8 cellular contexts compared by ENCODE assay signal in genomic region chr6:35688605-35689322, GRCh38. TPM values are rescaled to one million over a fixed set of nuclear protein-coding genes. Genes with fewer than 3 reads are reported as not detected.
DNase-seq lines count a peak whose midpoint lies in the region; ATAC-seq and TF ChIP-seq lines count a peak whose summit lies in the region.

Gene FKBP5 (minus strand): TSS chr6:35688915. CDS start chr6:35642824, 46,091 bp downstream.

- H3K36me3 ChIP-seq in naive thymus-derived CD4-positive, alpha-beta T cell (ENCODE audit: control insufficient read depth in 2 of 3, insufficient read depth in 3 of 3, low read length in 3 of 3), result peaks cover 0 to 8% (median 0%) of the 10 kb centered on the region in 3 experiments

- H3K4me1 Mint-ChIP-seq in activated T-helper 1 cell treated with anti-CD3 and anti-CD28 coated beads, Interleukin-12 subunit alpha, Interleukin-12 subunit beta, Interleukin-2, Interleukin-4 antibody, amounts not matched to agents 30 ng/mL and 10 ng/mL and 1 ng/mL, durations not matched to agents 14 hours and 24 hours and 36 hours (ENCODE audit: low read depth), result peaks cover 24% of the 10 kb centered on the region
- peaks cover 6 to 18% (median 15%) of the 10 kb centered on the region in 7 donors for H3K4me1 Mint-ChIP-seq in naive thymus-derived CD4-positive, alpha-beta T cell
- peaks cover 6 to 15% of the 10 kb centered on the region in 2 donors for H3K4me1 Mint-ChIP-seq in stimulated activated naive B cell treated with anti-CD40 and anti-IgM and Interleukin-4, amounts not matched to agents 10 μg/mL and 1 μg/mL and 100 μg/mL, for 72 hours

- peak within 1 kb of the TSS; percentile 99 for H3K4me3 ChIP-seq in naive thymus-derived CD4-positive, alpha-beta T cell (ENCODE audit: low read length)

- peak within 1 kb of the TSS; percentile 97 for H3K4me3 Mint-ChIP-seq in activated T-helper 1 cell treated with anti-CD3 and anti-CD28 coated beads, Interleukin-12 subunit alpha, Interleukin-12 subunit beta, Interleukin-2, Interleukin-4 antibody, amounts not matched to agents 30 ng/mL and 10 ng/mL and 1 ng/mL, durations not matched to agents 14 hours and 24 hours and 36 hours
- H3K4me3 Mint-ChIP-seq in naive thymus-derived CD4-positive, alpha-beta T cell, result peak within 1 kb of the TSS; percentile 90 to 100 (median 97)
- peak within 1 kb of the TSS; percentile 88 to 89 for H3K4me3 Mint-ChIP-seq in stimulated activated naive B cell treated with anti-CD40 and anti-IgM and Interleukin-4, amounts not matched to agents 10 μg/mL and 1 μg/mL and 100 μg/mL, for 72 hours

- peaks cover 5 to 13% of the 10 kb centered on the region in 2 donors for H3K4me1 ChIP-seq in naive thymus-derived CD4-positive, alpha-beta T cell (ENCODE audit: control insufficient read depth in 2 of 2, insufficient read depth in 2 of 2, low read length in 2 of 2)

- peak within 1 kb of the TSS; percentile 92 for H3K27ac ChIP-seq in naive thymus-derived CD4-positive, alpha-beta T cell (ENCODE audit: low read depth, low read length)

- H3K27ac Mint-ChIP-seq in activated T-helper 1 cell treated with anti-CD3 and anti-CD28 coated beads, Interleukin-12 subunit alpha, Interleukin-12 subunit beta, Interleukin-2, Interleukin-4 antibody, amounts not matched to agents 30 ng/mL and 10 ng/mL and 1 ng/mL, durations not matched to agents 14 hours and 24 hours and 36 hours, result peak within 1 kb of the TSS; percentile 95
- H3K27ac Mint-ChIP-seq in naive thymus-derived CD4-positive, alpha-beta T cell, result peak within 1 kb of the TSS; percentile 89 to 98 (median 95)
- H3K27ac Mint-ChIP-seq in stimulated activated naive B cell treated with anti-CD40 and anti-IgM and Interleukin-4, amounts not matched to agents 10 μg/mL and 1 μg/mL and 100 μg/mL, for 72 hours, result peak within 1 kb of the TSS; percentile 92

- H3K27me3 Mint-ChIP-seq in activated T-helper 1 cell treated with anti-CD3 and anti-CD28 coated beads, Interleukin-12 subunit alpha, Interleukin-12 subunit beta, Interleukin-2, Interleukin-4 antibody, amounts not matched to agents 30 ng/mL and 10 ng/mL and 1 ng/mL, durations not matched to agents 14 hours and 24 hours and 36 hours (ENCODE audit: insufficient read depth), result peaks cover 2% of the 10 kb centered on the region
- no peaks in the 10 kb centered on the region for H3K27me3 Mint-ChIP-seq in naive thymus-derived CD4-positive, alpha-beta T cell
- H3K27me3 Mint-ChIP-seq in stimulated activated naive B cell treated with anti-CD40 and anti-IgM and Interleukin-4, amounts not matched to agents 10 μg/mL and 1 μg/mL and 100 μg/mL, for 72 hours, result no peaks in the 10 kb centered on the region

- POLR2A ChIA-PET in naive thymus-derived CD4-positive, alpha-beta T cell (lab: Charles Lee), result interaction anchor here (0.8 to 1.9 kb wide), 4 partner anchors 15 to 48 kb away, joined by 4 to 6 read pairs (median 4); partner anchors contain the start of gene ARMC12

- peak; percentile 72 for DNase-seq in COR-L47 (lab: John Stamatoyannopoulos, UW)
- peak; percentile 91 for DNase-seq in HT-29 (ENCODE audit: low spot score)
- peak; percentile 87 for DNase-seq in activated T-helper 1 cell treated with anti-CD3 and anti-CD28 coated beads, Interleukin-12 subunit alpha, Interleukin-12 subunit beta, Interleukin-2, Interleukin-4 antibody, amounts not matched to agents 30 ng/mL and 10 ng/mL and 1 ng/mL, durations not matched to agents 14 hours and 24 hours and 36 hours (ENCODE audit: low spot score)
- DNase-seq in fibroblast of gingiva (ENCODE audit: low read depth), result peak; percentile 92
- peak; percentile 76 to 92 (median 82) for DNase-seq in naive thymus-derived CD4-positive, alpha-beta T cell
- DNase-seq in stimulated activated naive B cell treated with anti-CD40 and anti-IgM and Interleukin-4, amounts not matched to agents 10 μg/mL and 1 μg/mL and 100 μg/mL, for 72 hours, result peak; percentile 85

- H3K9me3 ChIP-seq in naive thymus-derived CD4-positive, alpha-beta T cell (ENCODE audit: control insufficient read depth in 2 of 3, low read length in 3 of 3), result no peaks in the 10 kb centered on the region

- intact Hi-C loops in activated T-helper 1 cell treated with anti-CD3 and anti-CD28 coated beads, Interleukin-12 subunit alpha, Interleukin-12 subunit beta, Interleukin-2, Interleukin-4 antibody, amounts not matched to agents 30 ng/mL and 10 ng/mL and 1 ng/mL, durations not matched to agents 14 hours and 24 hours and 36 hours (cut with micrococcal nuclease), result loop anchor here (1.0 to 10.0 kb wide), 4 partner anchors 22 to 506 kb away; partner anchors contain the start of gene BRPF3
- intact Hi-C loops in naive thymus-derived CD4-positive, alpha-beta T cell (cut with micrococcal nuclease), result loop anchor here (1.0 to 5.0 kb wide), 7 partner anchors 8 to 386 kb away; partner anchors contain the start of gene RPL10A (in 1 of the 2)

- peak; percentile 82 for ATAC-seq in GM19467 (IDR thresholded peaks at IDR 0.05; ENCODE audit: unreplicated experiment)
- peak; percentile 96 for ATAC-seq in naive thymus-derived CD4-positive, alpha-beta T cell
- ATAC-seq in stimulated activated naive B cell treated with anti-CD40 and anti-IgM and Interleukin-4, amounts not matched to agents 10 μg/mL and 1 μg/mL and 100 μg/mL, for 72 hours (replicated peaks), result peak; percentile 92 to 93

- H3K36me3 Mint-ChIP-seq in activated T-helper 1 cell treated with anti-CD3 and anti-CD28 coated beads, Interleukin-12 subunit alpha, Interleukin-12 subunit beta, Interleukin-2, Interleukin-4 antibody, amounts not matched to agents 30 ng/mL and 10 ng/mL and 1 ng/mL, durations not matched to agents 14 hours and 24 hours and 36 hours (ENCODE audit: low read depth), result peaks cover 4% of the 10 kb centered on the region
- peaks cover 0 to 5% (median 4%) of the 10 kb centered on the region in 5 donors for H3K36me3 Mint-ChIP-seq in naive thymus-derived CD4-positive, alpha-beta T cell
- H3K36me3 Mint-ChIP-seq in stimulated activated naive B cell treated with anti-CD40 and anti-IgM and Interleukin-4, amounts not matched to agents 10 μg/mL and 1 μg/mL and 100 μg/mL, for 72 hours, result no peaks in the 10 kb centered on the region

- H3K27me3 ChIP-seq in naive thymus-derived CD4-positive, alpha-beta T cell (ENCODE audit: control insufficient read depth in 2 of 2, insufficient read depth in 2 of 2, low read length in 2 of 2), result no peaks in the 10 kb centered on the region

- CTCF ChIA-PET in naive thymus-derived CD4-positive, alpha-beta T cell (lab: Charles Lee), result interaction anchor here (1.0 to 1.3 kb wide), 3 partner anchors 17 to 48 kb away, joined by 3 read pairs; partner anchors contain the start of gene ARMC12

- no peaks in the 10 kb centered on the region for H3K9me3 Mint-ChIP-seq in activated T-helper 1 cell treated with anti-CD3 and anti-CD28 coated beads, Interleukin-12 subunit alpha, Interleukin-12 subunit beta, Interleukin-2, Interleukin-4 antibody, amounts not matched to agents 30 ng/mL and 10 ng/mL and 1 ng/mL, durations not matched to agents 14 hours and 24 hours and 36 hours
- H3K9me3 Mint-ChIP-seq in naive thymus-derived CD4-positive, alpha-beta T cell, result no peaks in the 10 kb centered on the region
- H3K9me3 Mint-ChIP-seq in stimulated activated naive B cell treated with anti-CD40 and anti-IgM and Interleukin-4, amounts not matched to agents 10 μg/mL and 1 μg/mL and 100 μg/mL, for 72 hours, result no peaks in the 10 kb centered on the region

TF ChIP-seq in PFSK-1, 5 proteins besides CTCF, POLR2A, EP300 and RAD21:
- 0 out of 2 replicates have a peak, but pooled peaks have one; percentile 28 for TF ChIP-seq POLR2AphosphoS5 (IDR thresholded peaks at IDR 0.05; ENCODE audit: low read depth, low read length)
- TF ChIP-seq REST (IDR thresholded peaks at IDR 0.05; ENCODE audit: insufficient read depth in 1 of 2, low read depth in 2 of 2, low read length in 2 of 2), result no peak
- peak; percentile 64; the same call in 1 of the 2 replicates for TF ChIP-seq TAF1 (IDR thresholded peaks at IDR 0.05; ENCODE audit: borderline replicate concordance, insufficient read depth, low read length)
- TF ChIP-seq SIN3A (IDR thresholded peaks at IDR 0.05; ENCODE audit: borderline replicate concordance, insufficient read depth, low read length), result no peak

RNA-seq across cellular contexts. Expression of gene FKBP5, which starts in this region (rescaled TPM):
- 6.6 and 7.7 TPM in 2 replicates for total RNA-seq in HT-29 (2014; rRNA removed; shearing (Covaris generic))
- polyA plus RNA-seq in PFSK-1 (2012; ENCODE audit: insufficient read length, low read depth), result 19.6 TPM
- total RNA-seq in activated T-helper 1 cell treated with anti-CD3 and anti-CD28 coated beads, Interleukin-12 subunit alpha, Interleukin-12 subunit beta, Interleukin-2, Interleukin-4 antibody, amounts not matched to agents 30 ng/mL and 10 ng/mL and 1 ng/mL, durations not matched to agents 14 hours and 24 hours and 36 hours, result 60.9 and 62.4 TPM in 2 replicates
- 10 to 100 TPM; 56.7 to 83.3 (median 79.4) TPM for total RNA-seq in naive thymus-derived CD4-positive, alpha-beta T cell
- polyA plus RNA-seq in naive thymus-derived CD4-positive, alpha-beta T cell, result 100 to 1,000 TPM; 101 to 324 TPM

Comparison
In these comparisons a context has a peak if more than half of its experiments do, and no peak if none do; other contexts are left out.
1. Peak in every context shown above with its lines: DNase-seq, ATAC-seq, H3K4me3 ChIP-seq and H3K27ac ChIP-seq.